Comparison of ENCODE assay signal across 11 cellular contexts in the genomic region with DNA sequence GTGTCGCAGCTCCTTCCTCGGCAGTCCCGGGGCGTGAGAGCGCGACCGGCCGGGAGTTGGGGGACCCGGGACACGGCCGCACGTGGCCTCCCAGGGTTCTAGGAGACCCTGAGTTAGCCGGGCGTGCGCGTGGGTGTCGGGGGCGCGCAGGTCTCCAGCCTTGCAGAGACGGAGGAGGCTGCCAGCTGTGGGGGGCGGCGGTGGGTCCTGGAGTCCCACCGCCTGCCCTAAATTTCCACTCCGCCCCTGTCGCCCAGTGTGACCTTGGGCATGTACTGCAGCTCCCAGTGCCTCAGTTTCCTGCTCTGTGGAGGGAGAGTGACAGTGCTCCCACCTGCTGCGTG. TPM values are rescaled to one million over a fixed set of nuclear protein-coding genes. Genes with fewer than 3 reads are reported as not detected.
DNase-seq lines count a peak whose midpoint lies in the region; ATAC-seq and TF ChIP-seq lines count a peak whose summit lies in the region.
"Had no signal": no experiment of that assay in that cellular context is flagged by ENCODE, and none has a peak within 500 bp of the region (broad histone marks: within the 10 kb centered on the region; RNA-seq: fewer than 3 reads in every experiment).

No MANE protein-coding gene starts in this region.

- H3K23ac ChIP-seq in trophoblast cell (ENCODE audit: low read length), result no peak overlapping the region

- peak overlapping the region; percentile 55 for H3K14ac ChIP-seq in trophoblast cell (ENCODE audit: low read length)

- no peak overlapping the region for H3K4ac ChIP-seq in trophoblast cell (ENCODE audit: low read depth, low read length)

- H3K4me3 ChIP-seq in AG10803 (ENCODE audit: low read length), result peak overlapping the region; percentile 37; the same call in 1 of the 2 replicates
- H3K4me3 ChIP-seq in KMS-11 (IDR thresholded peaks at IDR 0.05; ENCODE audit: insufficient read depth, low read depth, low read length), result no peak overlapping the region
- peak overlapping the region; percentile 44 to 48 for H3K4me3 ChIP-seq in esophagus (ENCODE audit: low read depth in 1 of 2, low read length in 2 of 2)
- no peak overlapping the region for H3K4me3 ChIP-seq in trophoblast cell (ENCODE audit: low read depth, low read length)
- H3K4me3 ChIP-seq: SJSA1 had no signal

- H3K36me3 ChIP-seq in KMS-11 (ENCODE audit: insufficient read depth) (no peaks in the 10 kb centered on the region), esophagus (ENCODE audit: control insufficient read depth in 2 of 2, insufficient read depth in 2 of 2, low read length in 1 of 2) (no peaks in the 10 kb centered on the region), trophoblast cell (ENCODE audit: control insufficient read depth in 1 of 2, insufficient read depth in 2 of 2, low read length in 2 of 2) (no peaks in the 10 kb centered on the region)
- H3K36me3 ChIP-seq: SJSA1 had no signal

- DNase-seq in AG10803 (ENCODE audit: low read depth) (no peak), trophoblast cell (no peak), caudate nucleus (lab: John Stamatoyannopoulos, UW) (no peak), NCI-H2171 treated with DMSO at 0.1 percent for 48 hours (lab: John Stamatoyannopoulos, UW) (no peak), NCI-H82 (lab: John Stamatoyannopoulos, UW) (no peak)
- DNase-seq: DMS79, NCI-H1105 treated with DMSO at 0.1 percent for 48 hours had no signal

- no peaks in the 10 kb centered on the region for H3K9me3 ChIP-seq in esophagus (ENCODE audit: control insufficient read depth in 2 of 2, insufficient read depth in 1 of 2, low read depth in 1 of 2, low read length in 1 of 2)
- no peaks in the 10 kb centered on the region for H3K9me3 ChIP-seq in trophoblast cell (ENCODE audit: insufficient read depth, low read depth, low read length)
- H3K9me3 ChIP-seq: SJSA1 had no signal

- peak overlapping the region; percentile 58 for H4K91ac ChIP-seq in trophoblast cell (ENCODE audit: low read depth, low read length)

- peak overlapping the region; percentile 41; the same call in 1 of the 2 replicates for H2AFZ ChIP-seq in KMS-11 (ENCODE audit: low read depth)
- peak overlapping the region; percentile 43 for H2AFZ ChIP-seq in trophoblast cell (ENCODE audit: insufficient read depth, low read length, poor library complexity)

- H3K9ac ChIP-seq in KMS-11 (no peak overlapping the region), trophoblast cell (ENCODE audit: low read length) (no peak overlapping the region)

- H3K4me1 ChIP-seq in KMS-11 (ENCODE audit: low read depth, poor library complexity, severe bottlenecking) (peaks cover 5% of the 10 kb centered on the region), esophagus (ENCODE audit: control insufficient read depth in 2 of 2, insufficient read depth in 2 of 2, low read length in 1 of 2) (peaks cover 6% of the 10 kb centered on the region in 2 donors), trophoblast cell (ENCODE audit: control insufficient read depth in 1 of 2, insufficient read depth in 2 of 2, low read length in 2 of 2) (peaks cover 12 to 16% of the 10 kb centered on the region in 2 experiments)

- H2BK120ac ChIP-seq in trophoblast cell (ENCODE audit: insufficient read depth, low read length, poor library complexity), result peak overlapping the region; percentile 64

- H2BK12ac ChIP-seq in trophoblast cell (ENCODE audit: low read length), result peak overlapping the region; percentile 85

- no peaks in the 10 kb centered on the region for H4K20me1 ChIP-seq in KMS-11 (ENCODE audit: insufficient read depth)

- no peak for TF ChIP-seq CTCF in AG10803 (conservative IDR thresholded peaks at IDR 0.05; ENCODE audit: low read length)
- no peak for TF ChIP-seq CTCF in KMS-11 (conservative IDR thresholded peaks at IDR 0.05; ENCODE audit: low read depth, low read length)

- H3K79me2 ChIP-seq in KMS-11 (ENCODE audit: insufficient read depth, low read depth) (no peaks in the 10 kb centered on the region), trophoblast cell (ENCODE audit: control insufficient read depth, insufficient read depth, low read length, poor library complexity) (no peaks in the 10 kb centered on the region)

- peak overlapping the region; percentile 51 for H4K12ac ChIP-seq in trophoblast cell (ENCODE audit: low read depth, low read length)

- H4K8ac ChIP-seq in trophoblast cell (ENCODE audit: low read depth, low read length), result peak overlapping the region; percentile 33

- 0 out of 2 replicates have a peak overlapping the region, but pooled peaks have one; percentile 36 for H3K4me2 ChIP-seq in KMS-11
- H3K4me2 ChIP-seq in trophoblast cell (ENCODE audit: low read length), result peak overlapping the region; percentile 35

- no peak for ATAC-seq in GM21737 (IDR thresholded peaks at IDR 0.05; ENCODE audit: unreplicated experiment)

- H3K27ac ChIP-seq in KMS-11 (no peak overlapping the region), esophagus (ENCODE audit: low read depth in 2 of 2, low read length in 1 of 2) (peak overlapping the region; percentile 29 to 90), trophoblast cell (ENCODE audit: low read depth, low read length) (no peak overlapping the region), caudate nucleus (ENCODE audit: low read depth, low read length) (no peak overlapping the region)
- H3K27ac ChIP-seq: SJSA1 had no signal

- peak overlapping the region; percentile 80 for H2AK5ac ChIP-seq in trophoblast cell (ENCODE audit: low read length)

- WGBS in esophagus, 2 donors, result 20 to 31% methylated on average over 25 to 26 of the region's 26 CpGs
- WGBS in trophoblast cell (ENCODE audit: extremely low coverage, insufficient coverage, insufficient read length), result no CpG with 5 or more reads among the region's 26 CpGs

- H2BK5ac ChIP-seq in trophoblast cell (ENCODE audit: low read depth, low read length, poor library complexity), result no peak overlapping the region

- H3K27me3 ChIP-seq in KMS-11 (ENCODE audit: insufficient read depth, low read depth) (no peaks in the 10 kb centered on the region; the same call in 1 of the 2 replicates), esophagus (ENCODE audit: control insufficient read depth in 1 of 2, insufficient read depth in 2 of 2, low read length in 2 of 2) (no peaks in the 10 kb centered on the region), trophoblast cell (ENCODE audit: insufficient read depth, low read length) (no peaks in the 10 kb centered on the region)

- peaks cover 16% of the 10 kb centered on the region for H3K79me1 ChIP-seq in trophoblast cell (ENCODE audit: low read length)

- H3K18ac ChIP-seq in trophoblast cell (ENCODE audit: low read length), result peak overlapping the region; percentile 22

RNA-seq across cellular contexts. Expression of a gene that starts 18.8 kb away (rescaled TPM):
- 10 to 100 TPM in 1 of 2 donors, 1 to 10 TPM in 1; 8.8 to 19.0 TPM for polyA plus RNA-seq in esophagus
- polyA plus RNA-seq in trophoblast cell (2013), result 25.8 TPM in 2 replicates

RNA-seq across cellular contexts. Expression of a gene that starts 52.9 kb away (rescaled TPM):
- polyA plus RNA-seq in esophagus, result 1 to 10 TPM; 1.5 to 6.0 TPM
- 7.1 and 7.2 TPM in 2 replicates for polyA plus RNA-seq in trophoblast cell (2013)

Comparison
In these comparisons a context has a peak if more than half of its experiments do, and no peak if none do; other contexts are left out.
1. H3K4me3 ChIP-seq: peak in AG10803 (single experiment) and esophagus (2 of 2); none in KMS-11 (single experiment) and trophoblast cell (single experiment).
2. H3K27ac ChIP-seq: peak in esophagus (2 of 2); none in KMS-11 (single experiment), trophoblast cell (single experiment) and caudate nucleus (single experiment).